Comparison of ENCODE assay signal across 8 cellular contexts in genomic region chr1:20376880-20377494, GRCh38.
DNase-seq lines count a peak whose midpoint lies in the region; TF ChIP-seq lines count a peak whose summit lies in the region.

No MANE protein-coding gene starts in this region.

- H3K4me1 Mint-ChIP-seq in neural crest cell: peaks cover 8% of the 10 kb centered on the region

- H3K27ac Mint-ChIP-seq in neural crest cell (ENCODE audit: unreplicated experiment): no peak overlapping the region

- intact Hi-C loops in esophagus muscularis mucosa (cut with DNase I): loop anchor here (1.0 to 10.0 kb wide), 2 partner anchors 116 to 162 kb away; no protein-coding TSS in a partner anchor

- no peak overlapping the region for H3K27ac ChIP-seq in esophagus muscularis mucosa (replicated peaks in 1 of 4)
- no peak overlapping the region for H3K27ac ChIP-seq in tibial nerve

- H3K36me3 ChIP-seq in esophagus muscularis mucosa (no peaks in the 10 kb centered on the region), tibial nerve (no peaks in the 10 kb centered on the region)

- TF ChIP-seq POLR2A in esophagus muscularis mucosa (IDR thresholded peaks at IDR 0.05; ENCODE audit: low read depth) (no peak), tibial nerve (IDR thresholded peaks at IDR 0.05) (no peak)

- TF ChIP-seq CTCF in esophagus muscularis mucosa (IDR thresholded peaks at IDR 0.05) (peak; percentile 59 to 87 (median 59)), neural crest cell (conservative IDR thresholded peaks at IDR 0.05) (peak; percentile 74), tibial nerve (IDR thresholded peaks at IDR 0.05) (peak; percentile 46 to 60 (median 48))

- H3K4me3 ChIP-seq in esophagus muscularis mucosa (no peak overlapping the region), tibial nerve (no peak overlapping the region)

- no peaks in the 10 kb centered on the region for H3K36me3 Mint-ChIP-seq in neural crest cell (ENCODE audit: low read depth)

- peaks cover 81% of the 10 kb centered on the region for H3K27me3 Mint-ChIP-seq in neural crest cell (ENCODE audit: low read depth)

- H3K9me3 Mint-ChIP-seq in neural crest cell: no peaks in the 10 kb centered on the region

- H3K9me3 ChIP-seq in esophagus muscularis mucosa (no peaks in the 10 kb centered on the region), tibial nerve (no peaks in the 10 kb centered on the region)

- H3K4me3 Mint-ChIP-seq in neural crest cell: no peak overlapping the region

- H3K27me3 ChIP-seq in esophagus muscularis mucosa: peaks cover 0 to 71% (median 0%) of the 10 kb centered on the region in 4 donors
- H3K27me3 ChIP-seq in tibial nerve: peaks cover 0 to 17% of the 10 kb centered on the region in 2 donors

- DNase-seq in SIG-M5 treated with dmso at 0.1 percent for 504 hours (lab: John Stamatoyannopoulos, UW; ENCODE audit: unreplicated experiment): peak; percentile 26
- DNase-seq in SIG-M5 (lab: John Stamatoyannopoulos, UW): no peak
- DNase-seq in NCI-H748 treated with DMSO at 0.1 percent for 48 hours (lab: John Stamatoyannopoulos, UW): peak; percentile 27
- peak; percentile 42 for DNase-seq in activated T-cell treated with anti-CD3 and anti-CD28 coated beads for 1 hour (ENCODE audit: low read depth)
- no peak for DNase-seq in esophagus muscularis mucosa (ENCODE audit: extremely low spot score)
- peak; percentile 75 for DNase-seq in neural crest cell (ENCODE audit: low read depth, low spot score)
- peak in 1 of 2 donors; percentile 17 for DNase-seq in tibial nerve (ENCODE audit: low spot score in 2 of 2)
- DNase-seq in NCI-H2107 treated with DMSO at 0.1 percent for 48 hours (lab: John Stamatoyannopoulos, UW; ENCODE audit: unreplicated experiment): no peak

- WGBS in esophagus muscularis mucosa: 33% methylated on average over 3 of the region's 8 CpGs
- WGBS in tibial nerve, 2 donors: 17 to 28% methylated on average over 4 to 7 of the region's 8 CpGs

- TF ChIP-seq EP300 in esophagus muscularis mucosa (IDR thresholded peaks at IDR 0.05) (no peak), tibial nerve (IDR thresholded peaks at IDR 0.05) (no peak)

- H3K4me1 ChIP-seq in esophagus muscularis mucosa (no peaks in the 10 kb centered on the region), tibial nerve (peaks cover 0 to 8% (median 0%) of the 10 kb centered on the region in 4 donors)

Comparison
In these comparisons a context has a peak if more than half of its experiments do, and no peak if none do; other contexts are left out.
1. DNase-seq: peak in SIG-M5 treated with dmso at 0.1 percent for 504 hours (single experiment), NCI-H748 treated with DMSO at 0.1 percent for 48 hours (single experiment), activated T-cell treated with anti-CD3 and anti-CD28 coated beads for 1 hour (single experiment) and neural crest cell (single experiment); none in SIG-M5 (single experiment), esophagus muscularis mucosa (single experiment) and NCI-H2107 treated with DMSO at 0.1 percent for 48 hours (single experiment).
2. Peak in every context shown above with its lines, with median percentiles within 50 percentile points of each other: CTCF ChIP-seq.